Comparison of ENCODE assay signal across 31 cellular contexts in genomic region chr9:106932178-106932577, GRCh38.
"Had no signal": no experiment of that assay in that cellular context is flagged by ENCODE, and none has a peak within 500 bp of the region (broad histone marks: within the 10 kb centered on the region; RNA-seq: fewer than 3 reads in every experiment).

No MANE protein-coding gene starts in this region.

- H3K27me3 Mint-ChIP-seq: activated B cell treated with CpG ODN at 0.5 μM for 24 hours; activated CD4-positive, alpha-beta memory T cell treated with anti-CD3 and anti-CD28 coated beads for 36 hours; activated naive CD4-positive, alpha-beta T cell treated with anti-CD3 and anti-CD28 coated beads, Interleukin-2, amount 10 ng/mL, durations not matched to agents 7 days and 5 days; activated naive CD8-positive, alpha-beta T cell treated with anti-CD3 and anti-CD28 coated beads for 36 hours had no signal

- ATAC-seq: activated T-cell treated with anti-CD3 and anti-CD28 coated beads, Interleukin-2, amount 50 U/mL, for 4 hours; PC-3 had no signal

- H3K4me2 ChIP-seq: SK-N-SH had no signal

- H3K4me1 Mint-ChIP-seq: activated B cell treated with CpG ODN at 0.5 μM for 24 hours; activated naive CD4-positive, alpha-beta T cell treated with anti-CD3 and anti-CD28 coated beads, Interleukin-2, amount 10 ng/mL, durations not matched to agents 7 days and 5 days; activated naive CD8-positive, alpha-beta T cell treated with anti-CD3 and anti-CD28 coated beads for 36 hours had no signal

- H3K27ac Mint-ChIP-seq: activated B cell treated with CpG ODN at 0.5 μM for 24 hours; activated CD4-positive, alpha-beta memory T cell treated with anti-CD3 and anti-CD28 coated beads for 36 hours; activated naive CD4-positive, alpha-beta T cell treated with anti-CD3 and anti-CD28 coated beads, Interleukin-2, amount 10 ng/mL, durations not matched to agents 7 days and 5 days; activated naive CD8-positive, alpha-beta T cell treated with anti-CD3 and anti-CD28 coated beads for 36 hours; activated T-helper 1 cell treated with anti-CD3 and anti-CD28 coated beads, Interleukin-12 subunit alpha, Interleukin-12 subunit beta, Interleukin-2, Interleukin-4 antibody, amounts not matched to agents 30 ng/mL and 10 ng/mL and 1 ng/mL, durations not matched to agents 14 hours and 24 hours and 36 hours; T-helper 1 cell treated with Interleukin-12 subunit alpha and Interleukin-12 subunit beta and Interleukin-4 antibody, amounts not matched to agents 30 μg/mL and 1 μg/mL, for 36 hours; T-helper 2 cell treated with Interferon-gamma antibody and Interleukin-4, amounts not matched to agents 5 μg/mL and 100 μg/mL, for 36 hours had no signal

- H3K4me1 ChIP-seq: SJSA1 had no signal

- H3K9me3 ChIP-seq: Peyer's patch, SJSA1, SK-N-SH had no signal

- H3K36me3 Mint-ChIP-seq: activated CD4-positive, alpha-beta memory T cell treated with anti-CD3 and anti-CD28 coated beads for 36 hours; activated naive CD4-positive, alpha-beta T cell treated with anti-CD3 and anti-CD28 coated beads, Interleukin-2, amount 10 ng/mL, durations not matched to agents 7 days and 5 days; activated naive CD8-positive, alpha-beta T cell treated with anti-CD3 and anti-CD28 coated beads for 36 hours had no signal

- H3K27me3 ChIP-seq: Peyer's patch, SJSA1 had no signal

- H3K4me3 Mint-ChIP-seq: activated B cell treated with CpG ODN at 0.5 μM for 24 hours; activated CD4-positive, alpha-beta memory T cell treated with anti-CD3 and anti-CD28 coated beads for 36 hours; activated naive CD4-positive, alpha-beta T cell treated with anti-CD3 and anti-CD28 coated beads, Interleukin-2, amount 10 ng/mL, durations not matched to agents 7 days and 5 days; activated naive CD8-positive, alpha-beta T cell treated with anti-CD3 and anti-CD28 coated beads for 36 hours; activated T-cell treated with anti-CD3 and anti-CD28 coated beads, Interleukin-2, amount 50 U/mL, for 4 hours; activated T-helper 1 cell treated with anti-CD3 and anti-CD28 coated beads, Interleukin-12 subunit alpha, Interleukin-12 subunit beta, Interleukin-2, Interleukin-4 antibody, amounts not matched to agents 30 ng/mL and 10 ng/mL and 1 ng/mL, durations not matched to agents 14 hours and 24 hours and 36 hours; T-helper 1 cell treated with Interleukin-12 subunit alpha and Interleukin-12 subunit beta and Interleukin-4 antibody, amounts not matched to agents 30 μg/mL and 1 μg/mL, for 36 hours; T-helper 2 cell treated with Interferon-gamma antibody and Interleukin-4, amounts not matched to agents 5 μg/mL and 100 μg/mL, for 36 hours had no signal

- H3K9me3 Mint-ChIP-seq: activated B cell treated with CpG ODN at 0.5 μM for 24 hours; activated naive CD8-positive, alpha-beta T cell treated with anti-CD3 and anti-CD28 coated beads for 36 hours; activated T-cell treated with anti-CD3 and anti-CD28 coated beads, Interleukin-2, amount 50 U/mL, for 4 hours had no signal

- DNase-seq: activated B cell treated with CpG ODN at 0.5 μM for 24 hours; activated CD4-positive, alpha-beta memory T cell treated with anti-CD3 and anti-CD28 coated beads for 36 hours; activated CD4-positive, alpha-beta T cell treated with anti-CD3 and anti-CD28 coated beads for 4 hours; activated CD4-positive, alpha-beta T cell treated with anti-CD3 and anti-CD28 coated beads, Interleukin-2, amount 50 U/mL, for 1 hour; activated CD4-positive, CD25-positive, alpha-beta regulatory T cell treated with anti-CD3 and anti-CD28 coated beads, Interleukin-2, amount 50 U/mL, for 72 hours; activated CD8-positive, alpha-beta memory T cell treated with anti-CD3 and anti-CD28 coated beads, Interleukin-2, amount 50 U/mL, for 4 hours; activated naive CD4-positive, alpha-beta T cell treated with anti-CD3 and anti-CD28 coated beads, Interleukin-2, amount 10 ng/mL, durations not matched to agents 7 days and 5 days; activated naive CD8-positive, alpha-beta T cell treated with anti-CD3 and anti-CD28 coated beads for 36 hours; activated T-cell treated with anti-CD3 and anti-CD28 coated beads for 4 hours; activated T-cell treated with anti-CD3 and anti-CD28 coated beads, Interleukin-2, amount 50 U/mL, for 4 hours; amniotic stem cell; aorta; NCI-H1105 treated with DMSO at 0.1 percent for 48 hours; NCI-H1436 treated with DMSO at 0.1 percent for 48 hours; NCI-H1694 treated with DMSO at 0.1 percent for 48 hours; NCI-H2029; NCI-H2107; NCI-H2171; NCI-H510A; NCI-H526; NCI-H748 treated with DMSO at 0.1 percent for 48 hours; NK-92 treated with Interleukin-12 subunit alpha and Interleukin-12 subunit beta, amount 100 ng/mL, for 24 hours; PC-3; Peyer's patch; RPMI8226; SHP77 treated with DMSO at 0.1 percent for 48 hours; SK-N-SH had no signal

- H3K4me3 ChIP-seq: Peyer's patch, SJSA1 had no signal

- H3K27ac ChIP-seq: Peyer's patch, SJSA1 had no signal
